Comparison of ENCODE assay signal across 21 cellular contexts in genomic region chr1:55426156-55426555, GRCh38.
DNase-seq lines count a peak whose midpoint lies in the region; ATAC-seq, FAIRE-seq and TF ChIP-seq lines count a peak whose summit lies in the region.
"Had no signal": no experiment of that assay in that cellular context is flagged by ENCODE, and none has a peak within 500 bp of the region (broad histone marks: within the 10 kb centered on the region; RNA-seq: fewer than 3 reads in every experiment).

No MANE protein-coding gene starts in this region.

- TF ChIP-seq POLR2A in A549 (IDR thresholded peaks at IDR 0.05; ENCODE audit: low read length), result no peak
- TF ChIP-seq POLR2A in stomach (IDR thresholded peaks at IDR 0.05), result no peak

- no peaks in the 10 kb centered on the region for H3K27me3 ChIP-seq in PC-3 (ENCODE audit: low read length)
- no peaks in the 10 kb centered on the region for H3K27me3 ChIP-seq in fibroblast of lung (ENCODE audit: control insufficient read depth, insufficient read depth, low read length)
- H3K27me3 ChIP-seq in stomach, result no peaks in the 10 kb centered on the region
- no peaks in the 10 kb centered on the region for H3K27me3 ChIP-seq in right atrium auricular region
- H3K27me3 ChIP-seq: BE2C had no signal

- CTCF ChIA-PET in A549 (lab: Yijun Ruan, JAX), result interaction anchor here (1.4 kb wide), 1 partner anchor 142 kb away, joined by 5 read pairs; no protein-coding TSS in a partner anchor
- CTCF ChIA-PET in PC-3 (lab: Charles Lee), result no interaction called here

- no peak overlapping the region for H3K4me2 ChIP-seq in A549
- no peak overlapping the region for H3K4me2 ChIP-seq in PC-3 (ENCODE audit: low read length)
- H3K4me2 ChIP-seq in fibroblast of lung (ENCODE audit: extremely low read depth, insufficient read depth, low read length), result no peak overlapping the region

- POLR2A ChIA-PET in A549 (lab: Yijun Ruan, JAX), result no interaction called here
- POLR2A ChIA-PET in PC-3 (lab: Charles Lee; ENCODE audit: unreplicated experiment), result no interaction called here

- H3K9ac ChIP-seq in PC-3 (ENCODE audit: low read length) (no peak overlapping the region), fibroblast of lung (ENCODE audit: insufficient read depth, low read length) (no peak overlapping the region)

- H3K9me3 ChIP-seq in A549, result peaks cover 7% of the 10 kb centered on the region; the same call in 1 of the 3 replicates
- H3K9me3 ChIP-seq in PC-3 (ENCODE audit: low read length), result no peaks in the 10 kb centered on the region
- no peaks in the 10 kb centered on the region for H3K9me3 ChIP-seq in fibroblast of lung (ENCODE audit: control insufficient read depth, insufficient read depth, low read depth, low read length)
- H3K9me3 ChIP-seq in stomach, result peaks cover 0 to 9% (median 8%) of the 10 kb centered on the region in 4 donors
- peaks cover 0 to 7% of the 10 kb centered on the region in 2 donors for H3K9me3 ChIP-seq in right atrium auricular region
- H3K9me3 ChIP-seq: BE2C had no signal

- no peaks in the 10 kb centered on the region for H4K20me1 ChIP-seq in PC-3 (ENCODE audit: low read length)
- no peaks in the 10 kb centered on the region for H4K20me1 ChIP-seq in fibroblast of lung (ENCODE audit: control insufficient read depth, extremely low read depth, insufficient read depth, low read length)

- no peak for DNase-seq in A549 (ENCODE audit: low read depth in 1 of 2, low spot score in 1 of 2)
- DNase-seq in PC-3, result no peak
- DNase-seq in fibroblast of lung (ENCODE audit: low read depth in 2 of 2), result no peak
- no peak for DNase-seq in stomach
- DNase-seq in NK-92 treated with Interleukin-12 subunit alpha and Interleukin-12 subunit beta, amount 100 ng/mL, for 24 hours (lab: John Stamatoyannopoulos, UW), result no peak
- no peak for DNase-seq in right atrium auricular region (ENCODE audit: low spot score)
- DNase-seq: ACHN; BE2C; C1 segment of cervical spinal cord; CD4-positive, CD25-positive, alpha-beta regulatory T cell; CD8-positive, alpha-beta memory T cell; COR-L47; DMS 273 treated with DMSO at 0.1 percent for 48 hours; DMS53; DND-41; EL; H9 had no signal

- ATAC-seq in A549 (no peak), PC-3 (no peak)
- ATAC-seq: GM12878 had no signal

- TF ChIP-seq CTCF in A549 (IDR thresholded peaks at IDR 0.05) (no peak), PC-3 (conservative IDR thresholded peaks at IDR 0.05; ENCODE audit: low read depth, low read length) (no peak), fibroblast of lung (conservative IDR thresholded peaks at IDR 0.05 in 1 of 2, IDR thresholded peaks at IDR 0.05 in 1 of 2; ENCODE audit: low read depth in 1 of 2, low read length in 2 of 2) (no peak), stomach (IDR thresholded peaks at IDR 0.05) (no peak), right atrium auricular region (IDR thresholded peaks at IDR 0.05) (no peak)

- H3K27ac ChIP-seq in A549 (peak overlapping the region; percentile 97 to 99), PC-3 (ENCODE audit: low read length) (0 out of 2 replicates have a peak overlapping the region, but pooled peaks have one; percentile 3), fibroblast of lung (ENCODE audit: insufficient read depth, low read length) (peak overlapping the region; percentile 97), stomach (peak overlapping the region in 3 of 5 donors; percentile 30 to 79 (median 59)), right atrium auricular region (no peak overlapping the region)
- H3K27ac ChIP-seq: HL-60 had no signal

- no peaks in the 10 kb centered on the region for H3K79me2 ChIP-seq in PC-3 (ENCODE audit: low read length)
- H3K79me2 ChIP-seq in fibroblast of lung (ENCODE audit: control insufficient read depth, insufficient read depth, low read length), result no peaks in the 10 kb centered on the region

- peaks cover 45% of the 10 kb centered on the region for H3K4me1 ChIP-seq in A549
- peaks cover 52% of the 10 kb centered on the region for H3K4me1 ChIP-seq in PC-3 (ENCODE audit: insufficient read depth, low read length)
- H3K4me1 ChIP-seq in fibroblast of lung (ENCODE audit: control insufficient read depth, extremely low read depth, insufficient read depth, low read length), result peaks cover 40% of the 10 kb centered on the region
- H3K4me1 ChIP-seq in stomach, result peaks cover 28 to 56% (median 34%) of the 10 kb centered on the region in 4 donors
- H3K4me1 ChIP-seq in right atrium auricular region, result no peaks in the 10 kb centered on the region
- H3K4me1 ChIP-seq: BE2C had no signal

- 93% methylated on average over 5 of the region's 5 CpGs for WGBS in A549 (ENCODE audit: missing lambda C conversion rate)
- 62 to 68% (median 62%) methylated on average over 5 of the region's 5 CpGs for WGBS in stomach, 5 donors

- no TSS peak for BruUV-seq in PC-3 (replicated peaks; lab: Mats Ljungman, UMichigan)

- H3K36me3 ChIP-seq in PC-3 (ENCODE audit: low read depth, low read length) (no peaks in the 10 kb centered on the region), fibroblast of lung (ENCODE audit: control insufficient read depth, insufficient read depth, low read length) (no peaks in the 10 kb centered on the region), stomach (no peaks in the 10 kb centered on the region), right atrium auricular region (no peaks in the 10 kb centered on the region)
- H3K36me3 ChIP-seq: BE2C had no signal

- H2AFZ ChIP-seq in PC-3 (ENCODE audit: low read length) (no peak overlapping the region), fibroblast of lung (ENCODE audit: low read length) (no peak overlapping the region)

- FAIRE-seq in A549 (lab: Jason Lieb, UNC), result no peak
- FAIRE-seq: GM12878, GM19239, H1 had no signal

- no peak for TF ChIP-seq RAD21 in A549 (conservative IDR thresholded peaks at IDR 0.05 in 1 of 2, IDR thresholded peaks at IDR 0.05 in 1 of 2)

- intact Hi-C loops in PC-3 (cut with micrococcal nuclease), result loop anchor here (10.0 kb wide), 1 partner anchor 949 kb away; no protein-coding TSS in a partner anchor
- intact Hi-C loops in stomach (cut with DNase I; ENCODE audit: low total_unique reads), result no loop called here

- TF ChIP-seq EP300 in A549 (IDR thresholded peaks at IDR 0.05), result no peak
- no peak for TF ChIP-seq EP300 in stomach (IDR thresholded peaks at IDR 0.05)

- no peaks in the 10 kb centered on the region for H3K9me2 ChIP-seq in PC-3 (replicated peaks; ENCODE audit: low read length)

- H3K4me3 ChIP-seq in A549, result no peak overlapping the region
- no peak overlapping the region for H3K4me3 ChIP-seq in PC-3 (ENCODE audit: low read length)
- no peak overlapping the region for H3K4me3 ChIP-seq in fibroblast of lung (replicated peaks in 1 of 4; ENCODE audit: control extremely low read depth in 1 of 4, insufficient read depth in 1 of 4, low read depth in 3 of 4, low read length in 4 of 4)
- H3K4me3 ChIP-seq in stomach, result no peak overlapping the region
- H3K4me3 ChIP-seq in right atrium auricular region, result no peak overlapping the region
- H3K4me3 ChIP-seq: GM12878 had no signal

- peaks cover 6% of the 10 kb centered on the region for H3F3A ChIP-seq in PC-3 (ENCODE audit: low read length, unreplicated experiment)

TF ChIP-seq in A549, 52 proteins besides CTCF, POLR2A, EP300 and RAD21:
- TF ChIP-seq EHF (CRISPR knock-in tag; IDR thresholded peaks at IDR 0.05), result no peak

Comparison
In these comparisons a context has a peak if more than half of its experiments do, and no peak if none do; other contexts are left out.
1. H3K27ac ChIP-seq: peak in A549 (2 of 2), PC-3 (single experiment), fibroblast of lung (single experiment) and stomach (3 of 5); none in right atrium auricular region (0 of 2).